23 cellular contexts compared by ENCODE assay signal in genomic region chr1:67651031-67651430, GRCh38.
"Had no signal": no experiment of that assay in that cellular context is flagged by ENCODE, and none has a peak within 500 bp of the region (broad histone marks: within the 10 kb centered on the region; RNA-seq: fewer than 3 reads in every experiment).

No MANE protein-coding gene starts in this region.

- FAIRE-seq: endometrium, islet of Langerhans had no signal

- H3K36me3 ChIP-seq: gastrocnemius medialis, heart right ventricle, spleen, tibial artery, upper lobe of left lung, uterus had no signal

- H3K27me3 ChIP-seq: dorsolateral prefrontal cortex, gastrocnemius medialis, heart right ventricle, spleen, tibial artery, upper lobe of left lung, uterus had no signal

- ATAC-seq: esophagus mucosa; gastrocnemius medialis; heart right ventricle; left lobe of liver; mucosa of descending colon; naive thymus-derived CD8-positive, alpha-beta T cell; sciatic nerve; stimulated activated memory B cell treated with anti-CD40 and anti-IgM and Interleukin-4, amounts not matched to agents 10 μg/mL and 1 μg/mL and 100 μg/mL, for 72 hours had no signal

- H3K27ac ChIP-seq: dorsolateral prefrontal cortex, heart right ventricle, spleen, tibial artery, upper lobe of left lung, uterus had no signal

- DNase-seq: dorsolateral prefrontal cortex; effector CD8-positive, alpha-beta T cell; gastrocnemius medialis; heart right ventricle; hypothalamus; kidney glomerular epithelial cell; mammary epithelial cell; mucosa of descending colon; naive thymus-derived CD8-positive, alpha-beta T cell; posterior cingulate gyrus; spleen; stimulated activated CD4-positive, alpha-beta T cell treated with anti-CD3 and anti-CD28 coated beads, Interleukin-15, amount 100 ng/mL, for 24 hours; stimulated activated CD4-positive, alpha-beta T cell treated with anti-CD3 and anti-CD28 coated beads, Interleukin-1b, Interleukin-23, amount 100 ng/mL, for 48 hours; stimulated activated CD4-positive, alpha-beta T cell treated with anti-CD3 and anti-CD28 coated beads, Interleukin-4, amount 100 ng/mL, for 24 hours; tibial artery; upper lobe of left lung; uterus had no signal

- H3K4me3 ChIP-seq: dorsolateral prefrontal cortex, gastrocnemius medialis, heart right ventricle, mucosa of descending colon, spleen, tibial artery, upper lobe of left lung, uterus had no signal

- H3K9me3 ChIP-seq: gastrocnemius medialis, heart right ventricle, mucosa of descending colon, spleen, tibial artery, upper lobe of left lung, uterus had no signal
